In genomic region chr12:78571953-78572352, GRCh38 we compare ENCODE assay signal across 2 cellular contexts.
TF ChIP-seq lines count a peak whose summit lies in the region.

No MANE protein-coding gene starts in this region.

TF ChIP-seq in SK-N-SH, 30 proteins besides CTCF, POLR2A, EP300 and RAD21 (continued from another document):
- no peak for TF ChIP-seq ZBTB33 (IDR thresholded peaks at IDR 0.05; ENCODE audit: borderline replicate concordance, low read depth)
- TF ChIP-seq RCOR1 (IDR thresholded peaks at IDR 0.05; ENCODE audit: low read length) = no peak
- TF ChIP-seq TCF12 (IDR thresholded peaks at IDR 0.05) = no peak
- no peak for TF ChIP-seq JUND (IDR thresholded peaks at IDR 0.05)
- no peak for TF ChIP-seq MEF2A (IDR thresholded peaks at IDR 0.05; ENCODE audit: borderline replicate concordance, low read depth)
- TF ChIP-seq, protein P1, sequence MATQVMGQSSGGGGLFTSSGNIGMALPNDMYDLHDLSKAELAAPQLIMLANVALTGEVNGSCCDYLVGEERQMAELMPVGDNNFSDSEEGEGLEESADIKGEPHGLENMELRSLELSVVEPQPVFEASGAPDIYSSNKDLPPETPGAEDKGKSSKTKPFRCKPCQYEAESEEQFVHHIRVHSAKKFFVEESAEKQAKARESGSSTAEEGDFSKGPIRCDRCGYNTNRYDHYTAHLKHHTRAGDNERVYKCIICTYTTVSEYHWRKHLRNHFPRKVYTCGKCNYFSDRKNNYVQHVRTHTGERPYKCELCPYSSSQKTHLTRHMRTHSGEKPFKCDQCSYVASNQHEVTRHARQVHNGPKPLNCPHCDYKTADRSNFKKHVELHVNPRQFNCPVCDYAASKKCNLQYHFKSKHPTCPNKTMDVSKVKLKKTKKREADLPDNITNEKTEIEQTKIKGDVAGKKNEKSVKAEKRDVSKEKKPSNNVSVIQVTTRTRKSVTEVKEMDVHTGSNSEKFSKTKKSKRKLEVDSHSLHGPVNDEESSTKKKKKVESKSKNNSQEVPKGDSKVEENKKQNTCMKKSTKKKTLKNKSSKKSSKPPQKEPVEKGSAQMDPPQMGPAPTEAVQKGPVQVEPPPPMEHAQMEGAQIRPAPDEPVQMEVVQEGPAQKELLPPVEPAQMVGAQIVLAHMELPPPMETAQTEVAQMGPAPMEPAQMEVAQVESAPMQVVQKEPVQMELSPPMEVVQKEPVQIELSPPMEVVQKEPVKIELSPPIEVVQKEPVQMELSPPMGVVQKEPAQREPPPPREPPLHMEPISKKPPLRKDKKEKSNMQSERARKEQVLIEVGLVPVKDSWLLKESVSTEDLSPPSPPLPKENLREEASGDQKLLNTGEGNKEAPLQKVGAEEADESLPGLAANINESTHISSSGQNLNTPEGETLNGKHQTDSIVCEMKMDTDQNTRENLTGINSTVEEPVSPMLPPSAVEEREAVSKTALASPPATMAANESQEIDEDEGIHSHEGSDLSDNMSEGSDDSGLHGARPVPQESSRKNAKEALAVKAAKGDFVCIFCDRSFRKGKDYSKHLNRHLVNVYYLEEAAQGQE (IDR thresholded peaks at IDR 0.05; ENCODE audit: low read depth, low read length) = no peak
- TF ChIP-seq RFX5 (IDR thresholded peaks at IDR 0.05; ENCODE audit: low read length) = no peak
- TF ChIP-seq GATA2 (CRISPR knock-in tag; IDR thresholded peaks at IDR 0.05) = no peak
- no peak for TF ChIP-seq MXI1 (IDR thresholded peaks at IDR 0.05; ENCODE audit: low read depth, low read length)
- TF ChIP-seq EZH2phosphoT487 (IDR thresholded peaks at IDR 0.05; ENCODE audit: borderline replicate concordance, low read depth) = no peak
- no peak for TF ChIP-seq USF2 (IDR thresholded peaks at IDR 0.05; ENCODE audit: borderline replicate concordance, low read depth, low read length)
- TF ChIP-seq ELF1 (IDR thresholded peaks at IDR 0.05) = no peak
TF ChIP-seq in SK-N-SH: peak in this region for 0.

TF ChIP-seq in SK-N-SH treated with all-trans-retinoic acid at 6 μM for 48 hours, 23 proteins besides CTCF, POLR2A, EP300 and RAD21 (continued from another document):
- TF ChIP-seq POU6F1 (CRISPR knock-in tag; IDR thresholded peaks at IDR 0.05; ENCODE audit: borderline replicate concordance, low read depth) = no peak
- TF ChIP-seq CREB5 (CRISPR knock-in tag; IDR thresholded peaks at IDR 0.05; ENCODE audit: low read depth) = no peak
- no peak for TF ChIP-seq TCF4 (CRISPR knock-in tag; IDR thresholded peaks at IDR 0.05; ENCODE audit: borderline replicate concordance)
- TF ChIP-seq, protein P2, sequence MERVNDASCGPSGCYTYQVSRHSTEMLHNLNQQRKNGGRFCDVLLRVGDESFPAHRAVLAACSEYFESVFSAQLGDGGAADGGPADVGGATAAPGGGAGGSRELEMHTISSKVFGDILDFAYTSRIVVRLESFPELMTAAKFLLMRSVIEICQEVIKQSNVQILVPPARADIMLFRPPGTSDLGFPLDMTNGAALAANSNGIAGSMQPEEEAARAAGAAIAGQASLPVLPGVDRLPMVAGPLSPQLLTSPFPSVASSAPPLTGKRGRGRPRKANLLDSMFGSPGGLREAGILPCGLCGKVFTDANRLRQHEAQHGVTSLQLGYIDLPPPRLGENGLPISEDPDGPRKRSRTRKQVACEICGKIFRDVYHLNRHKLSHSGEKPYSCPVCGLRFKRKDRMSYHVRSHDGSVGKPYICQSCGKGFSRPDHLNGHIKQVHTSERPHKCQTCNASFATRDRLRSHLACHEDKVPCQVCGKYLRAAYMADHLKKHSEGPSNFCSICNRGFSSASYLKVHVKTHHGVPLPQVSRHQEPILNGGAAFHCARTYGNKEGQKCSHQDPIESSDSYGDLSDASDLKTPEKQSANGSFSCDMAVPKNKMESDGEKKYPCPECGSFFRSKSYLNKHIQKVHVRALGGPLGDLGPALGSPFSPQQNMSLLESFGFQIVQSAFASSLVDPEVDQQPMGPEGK (CRISPR knock-in tag; IDR thresholded peaks at IDR 0.05; ENCODE audit: borderline replicate concordance) = no peak
- no peak for TF ChIP-seq ZFP3 (CRISPR knock-in tag; IDR thresholded peaks at IDR 0.05)
- TF ChIP-seq ISL1 (CRISPR knock-in tag; IDR thresholded peaks at IDR 0.05) = no peak
- TF ChIP-seq OSR1 (CRISPR knock-in tag; IDR thresholded peaks at IDR 0.05) = no peak
